ENCODE assay signal across 1 cellular context in the genomic region with DNA sequence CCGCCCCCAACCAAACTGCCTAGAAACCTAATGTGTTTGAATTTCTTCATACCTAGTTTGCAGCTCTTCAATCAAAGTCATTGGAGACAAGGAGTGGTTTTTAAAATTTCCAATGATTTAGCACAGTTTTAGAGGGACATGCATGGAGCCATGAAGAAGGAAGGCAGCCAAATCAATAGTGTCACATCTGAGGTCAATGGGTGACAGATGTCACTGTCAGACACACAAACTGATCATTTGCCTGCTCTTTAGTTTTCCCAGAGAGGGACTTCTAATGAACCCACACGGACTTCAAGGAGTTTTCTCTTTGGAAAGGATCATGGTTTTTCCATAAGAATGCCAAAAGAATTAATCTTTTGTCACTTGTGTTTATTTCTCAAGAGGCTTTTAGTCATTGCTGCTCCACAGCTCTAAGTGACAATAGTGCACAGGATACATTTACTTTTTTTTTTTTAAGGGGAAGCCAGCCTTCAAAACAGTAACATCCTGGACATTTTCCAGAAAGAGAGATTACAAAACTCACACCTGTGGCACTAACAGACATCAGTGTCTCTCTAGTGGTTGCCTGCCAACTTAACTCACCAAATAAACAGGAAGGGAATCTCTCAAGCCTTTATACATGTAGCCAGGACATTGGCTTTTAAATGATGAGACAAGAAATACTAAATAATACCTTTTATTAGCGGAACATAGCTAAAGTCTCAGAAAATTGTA.
TF ChIP-seq lines count a peak whose summit lies in the region.

No MANE protein-coding gene starts in this region.

TF ChIP-seq in HepG2, 621 proteins besides CTCF, POLR2A, EP300 and RAD21:
- TF ChIP-seq, protein P1, sequence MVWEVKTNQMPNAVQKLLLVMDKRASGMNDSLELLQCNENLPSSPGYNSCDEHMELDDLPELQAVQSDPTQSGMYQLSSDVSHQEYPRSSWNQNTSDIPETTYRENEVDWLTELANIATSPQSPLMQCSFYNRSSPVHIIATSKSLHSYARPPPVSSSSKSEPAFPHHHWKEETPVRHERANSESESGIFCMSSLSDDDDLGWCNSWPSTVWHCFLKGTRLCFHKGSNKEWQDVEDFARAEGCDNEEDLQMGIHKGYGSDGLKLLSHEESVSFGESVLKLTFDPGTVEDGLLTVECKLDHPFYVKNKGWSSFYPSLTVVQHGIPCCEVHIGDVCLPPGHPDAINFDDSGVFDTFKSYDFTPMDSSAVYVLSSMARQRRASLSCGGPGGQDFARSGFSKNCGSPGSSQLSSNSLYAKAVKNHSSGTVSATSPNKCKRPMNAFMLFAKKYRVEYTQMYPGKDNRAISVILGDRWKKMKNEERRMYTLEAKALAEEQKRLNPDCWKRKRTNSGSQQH (CRISPR knock-in tag; IDR thresholded peaks at IDR 0.05; ENCODE audit: low read depth) = no peak
- TF ChIP-seq ZNF264 (CRISPR knock-in tag; IDR thresholded peaks at IDR 0.05) (no peak), MTF1 (CRISPR knock-in tag; IDR thresholded peaks at IDR 0.05) (no peak)
